Comparison of ENCODE assay signal across 13 cellular contexts in the genomic region with DNA sequence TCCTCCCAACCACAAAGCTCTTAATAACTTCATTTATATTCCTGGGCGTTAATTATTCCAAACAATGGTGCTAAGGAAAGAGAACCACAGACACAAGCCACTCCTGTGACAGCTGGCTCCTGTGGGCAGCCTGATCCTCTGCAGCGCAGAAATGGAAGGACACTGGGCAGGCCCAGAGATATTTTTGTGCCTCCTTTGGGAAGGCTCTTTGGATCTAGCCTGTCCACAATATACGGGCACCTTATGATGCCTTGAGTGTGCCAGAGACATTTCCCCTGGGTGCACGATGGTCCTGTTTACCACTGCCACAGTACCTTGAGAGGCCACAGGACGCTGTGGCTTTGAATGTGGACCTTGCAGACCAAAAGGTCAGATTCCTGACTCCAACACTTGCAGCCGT. TPM values are rescaled to one million over a fixed set of nuclear protein-coding genes. Genes with fewer than 3 reads are reported as not detected.
A peak's percentile ranks its signal among the peaks of the same experiment; 100 is the strongest.
DNase-seq lines count a peak whose midpoint lies in the region; ATAC-seq, FAIRE-seq and TF ChIP-seq lines count a peak whose summit lies in the region.
"Had no signal": no experiment of that assay in that cellular context is flagged by ENCODE, and none has a peak within 500 bp of the region (broad histone marks: within the 10 kb centered on the region; RNA-seq: fewer than 3 reads in every experiment).

No MANE protein-coding gene starts in this region.

- H3K27me3 ChIP-seq in right atrium auricular region (no peaks in the 10 kb centered on the region), thoracic aorta (replicated peaks; ENCODE audit: insufficient read depth) (no peaks in the 10 kb centered on the region), breast epithelium (no peaks in the 10 kb centered on the region)

- DNase-seq in activated T-cell treated with anti-CD3 and anti-CD28 coated beads, Interleukin-2, amount 50 U/mL, for 72 hours: no peak
- DNase-seq in activated T-cell treated with anti-CD3 and anti-CD28 coated beads, Interleukin-2, amount 50 U/mL, for 48 hours: no peak
- no peak for DNase-seq in activated T-helper 1 cell treated with anti-CD3 and anti-CD28 coated beads, Interleukin-12 subunit alpha, Interleukin-12 subunit beta, Interleukin-2, Interleukin-4 antibody, amounts not matched to agents 30 ng/mL and 10 ng/mL and 1 ng/mL, durations not matched to agents 14 hours and 24 hours and 36 hours (ENCODE audit: low spot score)
- DNase-seq in right atrium auricular region (ENCODE audit: low spot score): no peak
- DNase-seq in thoracic aorta (ENCODE audit: low spot score): no peak
- DNase-seq in breast epithelium (ENCODE audit: low spot score in 2 of 2): no peak
- DNase-seq in HTR-8/SVneo (ENCODE audit: insufficient read length, low spot score): no peak
- DNase-seq: HCEC 1CT, NCI-H1092, small intestine had no signal

- H3K27me3 Mint-ChIP-seq in activated T-cell treated with anti-CD3 and anti-CD28 coated beads, Interleukin-2, amount 50 U/mL, for 72 hours (ENCODE audit: low read depth): no peaks in the 10 kb centered on the region
- no peaks in the 10 kb centered on the region for H3K27me3 Mint-ChIP-seq in activated T-helper 1 cell treated with anti-CD3 and anti-CD28 coated beads, Interleukin-12 subunit alpha, Interleukin-12 subunit beta, Interleukin-2, Interleukin-4 antibody, amounts not matched to agents 30 ng/mL and 10 ng/mL and 1 ng/mL, durations not matched to agents 14 hours and 24 hours and 36 hours (ENCODE audit: insufficient read depth)

- H3K36me3 ChIP-seq in right atrium auricular region (peaks cover 4% of the 10 kb centered on the region), thoracic aorta (no peaks in the 10 kb centered on the region), breast epithelium (no peaks in the 10 kb centered on the region)

- no peak for FAIRE-seq in HTR-8/SVneo (lab: Jason Lieb, UNC)
- FAIRE-seq: small intestine had no signal

- H3K4me1 ChIP-seq in right atrium auricular region (peaks cover 0 to 52% of the 10 kb centered on the region in 2 donors), thoracic aorta (ENCODE audit: control insufficient read depth in 1 of 2, low read depth in 2 of 2) (peaks cover 27 to 89% of the 10 kb centered on the region in 2 donors), breast epithelium (no peaks in the 10 kb centered on the region)

- no peak for ATAC-seq in activated T-cell treated with anti-CD3 and anti-CD28 coated beads, Interleukin-2, amount 50 U/mL, for 72 hours (replicated peaks in 1 of 2)
- ATAC-seq in thoracic aorta (ENCODE audit: insufficient number of reproducible peaks, low FRiP score, low read depth) (no peak), GM18517 (IDR thresholded peaks at IDR 0.05; ENCODE audit: unreplicated experiment) (no peak)

- peak overlapping the region; percentile 55 to 80 for H3K4me3 Mint-ChIP-seq in activated T-cell treated with anti-CD3 and anti-CD28 coated beads, Interleukin-2, amount 50 U/mL, for 72 hours
- H3K4me3 Mint-ChIP-seq in activated T-helper 1 cell treated with anti-CD3 and anti-CD28 coated beads, Interleukin-12 subunit alpha, Interleukin-12 subunit beta, Interleukin-2, Interleukin-4 antibody, amounts not matched to agents 30 ng/mL and 10 ng/mL and 1 ng/mL, durations not matched to agents 14 hours and 24 hours and 36 hours: peak overlapping the region; percentile 41
- H3K4me3 Mint-ChIP-seq: IgD-negative memory B cell had no signal

- H3K27ac ChIP-seq in right atrium auricular region (peak overlapping the region; percentile 86 to 88), thoracic aorta (peak overlapping the region; percentile 78 to 90), breast epithelium (no peak overlapping the region)

- TF ChIP-seq POLR2A in breast epithelium (IDR thresholded peaks at IDR 0.05): no peak

- H3K9me3 Mint-ChIP-seq in activated T-cell treated with anti-CD3 and anti-CD28 coated beads, Interleukin-2, amount 50 U/mL, for 72 hours: peaks cover 1 to 6% of the 10 kb centered on the region in 2 donors
- H3K9me3 Mint-ChIP-seq in activated T-helper 1 cell treated with anti-CD3 and anti-CD28 coated beads, Interleukin-12 subunit alpha, Interleukin-12 subunit beta, Interleukin-2, Interleukin-4 antibody, amounts not matched to agents 30 ng/mL and 10 ng/mL and 1 ng/mL, durations not matched to agents 14 hours and 24 hours and 36 hours: peaks cover 7% of the 10 kb centered on the region

- TF ChIP-seq CTCF in right atrium auricular region (IDR thresholded peaks at IDR 0.05) (no peak), thoracic aorta (IDR thresholded peaks at IDR 0.05) (no peak), breast epithelium (IDR thresholded peaks at IDR 0.05) (no peak)

- H3K4me1 Mint-ChIP-seq in activated T-cell treated with anti-CD3 and anti-CD28 coated beads, Interleukin-2, amount 50 U/mL, for 72 hours (ENCODE audit: low read depth): peaks cover 100% of the 10 kb centered on the region
- peaks cover 95% of the 10 kb centered on the region for H3K4me1 Mint-ChIP-seq in activated T-helper 1 cell treated with anti-CD3 and anti-CD28 coated beads, Interleukin-12 subunit alpha, Interleukin-12 subunit beta, Interleukin-2, Interleukin-4 antibody, amounts not matched to agents 30 ng/mL and 10 ng/mL and 1 ng/mL, durations not matched to agents 14 hours and 24 hours and 36 hours (ENCODE audit: low read depth)

- H3K4me3 ChIP-seq in right atrium auricular region (peak overlapping the region; percentile 53 to 54), thoracic aorta (peak overlapping the region; percentile 71), breast epithelium (no peak overlapping the region)

- peak overlapping the region; percentile 86 for H3K27ac Mint-ChIP-seq in activated T-cell treated with anti-CD3 and anti-CD28 coated beads, Interleukin-2, amount 50 U/mL, for 72 hours
- H3K27ac Mint-ChIP-seq in activated T-helper 1 cell treated with anti-CD3 and anti-CD28 coated beads, Interleukin-12 subunit alpha, Interleukin-12 subunit beta, Interleukin-2, Interleukin-4 antibody, amounts not matched to agents 30 ng/mL and 10 ng/mL and 1 ng/mL, durations not matched to agents 14 hours and 24 hours and 36 hours: peak overlapping the region; percentile 99
- H3K27ac Mint-ChIP-seq: IgD-negative memory B cell had no signal

- peaks cover 6 to 29% of the 10 kb centered on the region in 2 donors for H3K36me3 Mint-ChIP-seq in activated T-cell treated with anti-CD3 and anti-CD28 coated beads, Interleukin-2, amount 50 U/mL, for 72 hours (ENCODE audit: insufficient read depth in 2 of 2)
- H3K36me3 Mint-ChIP-seq in activated T-helper 1 cell treated with anti-CD3 and anti-CD28 coated beads, Interleukin-12 subunit alpha, Interleukin-12 subunit beta, Interleukin-2, Interleukin-4 antibody, amounts not matched to agents 30 ng/mL and 10 ng/mL and 1 ng/mL, durations not matched to agents 14 hours and 24 hours and 36 hours (ENCODE audit: low read depth): peaks cover 15% of the 10 kb centered on the region

- intact Hi-C loops in activated T-helper 1 cell treated with anti-CD3 and anti-CD28 coated beads, Interleukin-12 subunit alpha, Interleukin-12 subunit beta, Interleukin-2, Interleukin-4 antibody, amounts not matched to agents 30 ng/mL and 10 ng/mL and 1 ng/mL, durations not matched to agents 14 hours and 24 hours and 36 hours (cut with micrococcal nuclease): no loop called here
- intact Hi-C loops in breast epithelium (cut with DNase I; ENCODE audit: low total_unique reads): no loop called here

- no peaks in the 10 kb centered on the region for H3K9me3 ChIP-seq in right atrium auricular region
- no peaks in the 10 kb centered on the region for H3K9me3 ChIP-seq in thoracic aorta
- H3K9me3 ChIP-seq in breast epithelium: no peaks in the 10 kb centered on the region

RNA-seq across cellular contexts. Expression of a gene that starts 2.1 kb away (rescaled TPM):
- 10 to 100 TPM; 43.3 to 45.6 TPM for total RNA-seq in activated T-cell treated with anti-CD3 and anti-CD28 coated beads, Interleukin-2, amount 50 U/mL, for 72 hours
- 21.1 and 23.4 TPM in 2 replicates for total RNA-seq in activated T-helper 1 cell treated with anti-CD3 and anti-CD28 coated beads, Interleukin-12 subunit alpha, Interleukin-12 subunit beta, Interleukin-2, Interleukin-4 antibody, amounts not matched to agents 30 ng/mL and 10 ng/mL and 1 ng/mL, durations not matched to agents 14 hours and 24 hours and 36 hours
- total RNA-seq in right atrium auricular region: 100 to 1,000 TPM; 115 to 187 TPM
- total RNA-seq in thoracic aorta: 10 to 100 TPM; 47.2 to 48.3 TPM
- 1 to 10 TPM in 2 of 3 donors, not detected in 1; 1.3 to 2.0 TPM for total RNA-seq in breast epithelium
- total RNA-seq: lung microvascular endothelial cell had no signal

RNA-seq across cellular contexts. Expression of a gene that starts 22.8 kb away (rescaled TPM):
- 1 to 10 TPM; 1.6 to 2.2 TPM for total RNA-seq in activated T-cell treated with anti-CD3 and anti-CD28 coated beads, Interleukin-2, amount 50 U/mL, for 72 hours
- 0.13 TPM in 1 of 2 replicates, not detected in the other for total RNA-seq in activated T-helper 1 cell treated with anti-CD3 and anti-CD28 coated beads, Interleukin-12 subunit alpha, Interleukin-12 subunit beta, Interleukin-2, Interleukin-4 antibody, amounts not matched to agents 30 ng/mL and 10 ng/mL and 1 ng/mL, durations not matched to agents 14 hours and 24 hours and 36 hours
- total RNA-seq in right atrium auricular region (not detected), thoracic aorta (not detected), breast epithelium (not detected)
- total RNA-seq: lung microvascular endothelial cell had no signal

RNA-seq across cellular contexts. Expression of a gene that starts 47.2 kb away (rescaled TPM):
- total RNA-seq in activated T-cell treated with anti-CD3 and anti-CD28 coated beads, Interleukin-2, amount 50 U/mL, for 72 hours: not detected
- not detected in 2 replicates for total RNA-seq in activated T-helper 1 cell treated with anti-CD3 and anti-CD28 coated beads, Interleukin-12 subunit alpha, Interleukin-12 subunit beta, Interleukin-2, Interleukin-4 antibody, amounts not matched to agents 30 ng/mL and 10 ng/mL and 1 ng/mL, durations not matched to agents 14 hours and 24 hours and 36 hours
- total RNA-seq in right atrium auricular region: not detected
- not detected for total RNA-seq in thoracic aorta
- not detected for total RNA-seq in breast epithelium
- total RNA-seq: lung microvascular endothelial cell had no signal

RNA-seq across cellular contexts. Expression of a gene that starts 51.8 kb away (rescaled TPM):
- 1 to 10 TPM; 1.9 to 2.1 TPM for total RNA-seq in activated T-cell treated with anti-CD3 and anti-CD28 coated beads, Interleukin-2, amount 50 U/mL, for 72 hours
- 1.5 TPM in 2 replicates for total RNA-seq in activated T-helper 1 cell treated with anti-CD3 and anti-CD28 coated beads, Interleukin-12 subunit alpha, Interleukin-12 subunit beta, Interleukin-2, Interleukin-4 antibody, amounts not matched to agents 30 ng/mL and 10 ng/mL and 1 ng/mL, durations not matched to agents 14 hours and 24 hours and 36 hours
- under 1 TPM; 0.43 to 0.48 TPM for total RNA-seq in right atrium auricular region
- total RNA-seq in thoracic aorta: under 1 TPM; 0.14 to 0.71 TPM
- 1 to 10 TPM in 1 of 3 donors, under 1 TPM in 2; 0.64 to 1.6 (median 0.73) TPM for total RNA-seq in breast epithelium

Comparison
In these comparisons a context has a peak if more than half of its experiments do, and no peak if none do; other contexts are left out.
1. H3K27ac ChIP-seq: peak in right atrium auricular region (2 of 2) and thoracic aorta (2 of 2); none in breast epithelium (0 of 2).
2. H3K4me3 ChIP-seq: peak in right atrium auricular region (2 of 2) and thoracic aorta (single experiment); none in breast epithelium (0 of 3).